14 cellular contexts compared by ENCODE assay signal in genomic region chr12:18747960-18748359, GRCh38. TPM values are rescaled to one million over a fixed set of nuclear protein-coding genes. Genes with fewer than 3 reads are reported as not detected.
DNase-seq lines count a peak whose midpoint lies in the region; ATAC-seq and TF ChIP-seq lines count a peak whose summit lies in the region.
"Had no signal": no experiment of that assay in that cellular context is flagged by ENCODE, and none has a peak within 500 bp of the region (broad histone marks: within the 10 kb centered on the region; RNA-seq: fewer than 3 reads in every experiment).

No MANE protein-coding gene starts in this region.

- H3K9me3 ChIP-seq in heart left ventricle: no peaks in the 10 kb centered on the region
- H3K9me3 ChIP-seq in right atrium auricular region: no peaks in the 10 kb centered on the region
- H3K9me3 ChIP-seq in tibial nerve: no peaks in the 10 kb centered on the region
- H3K9me3 ChIP-seq: A549 had no signal

- TF ChIP-seq POLR2A in heart left ventricle (IDR thresholded peaks at IDR 0.05) (no peak), tibial nerve (IDR thresholded peaks at IDR 0.05) (no peak)

- in situ Hi-C loops in astrocyte of the cerebellum (cut with HindIII; ENCODE audit: low sequenced_read_pairs): no loop called here

- H3K4me3 ChIP-seq in heart left ventricle (no peak overlapping the region), right atrium auricular region (no peak overlapping the region), astrocyte of the cerebellum (ENCODE audit: low read depth, low read length) (no peak overlapping the region), tibial nerve (no peak overlapping the region)
- H3K4me3 ChIP-seq: A549 had no signal

- DNase-seq in heart left ventricle (no peak), right atrium auricular region (ENCODE audit: low spot score) (no peak), astrocyte of the cerebellum (ENCODE audit: low read depth) (peak; percentile 88), iPS-NIHi11 (ENCODE audit: low spot score) (peak; percentile 16), tibial nerve (ENCODE audit: low spot score in 2 of 2) (no peak), HPDE6-E6E7 (ENCODE audit: extremely low spot score) (no peak)
- DNase-seq: activated B cell treated with CpG ODN at 0.5 μM for 24 hours, left colon, NCI-H2081 had no signal

- H3K36me3 ChIP-seq in heart left ventricle (no peaks in the 10 kb centered on the region), right atrium auricular region (no peaks in the 10 kb centered on the region), tibial nerve (no peaks in the 10 kb centered on the region)

- peak overlapping the region in 7 of 12 donors; percentile 0 to 53 (median 19) for H3K27ac ChIP-seq in heart left ventricle
- H3K27ac ChIP-seq in right atrium auricular region: peak overlapping the region in 1 of 2 donors; percentile 89
- no peak overlapping the region for H3K27ac ChIP-seq in tibial nerve
- H3K27ac ChIP-seq: A549 had no signal

- H3K27me3 ChIP-seq in heart left ventricle (no peaks in the 10 kb centered on the region), right atrium auricular region (no peaks in the 10 kb centered on the region), tibial nerve (no peaks in the 10 kb centered on the region)

- TF ChIP-seq CTCF in heart left ventricle (IDR thresholded peaks at IDR 0.05) (no peak), right atrium auricular region (IDR thresholded peaks at IDR 0.05) (no peak), astrocyte of the cerebellum (IDR thresholded peaks at IDR 0.05; ENCODE audit: low read depth, low read length, missing control alignments) (no peak), tibial nerve (IDR thresholded peaks at IDR 0.05) (no peak)

- ATAC-seq in heart left ventricle (peak in 1 of 4 donors; percentile 52), HG03469 (IDR thresholded peaks at IDR 0.05; ENCODE audit: unreplicated experiment) (no peak), GM19351 (IDR thresholded peaks at IDR 0.05; ENCODE audit: unreplicated experiment) (no peak)
- ATAC-seq: A549; activated T-helper 17 cell treated with anti-CD3 and anti-CD28 coated beads, Interleukin-2, amount 50 U/mL, for 72 hours; left colon; sciatic nerve had no signal

- H3K4me1 ChIP-seq in heart left ventricle (peaks cover 3 to 45% (median 19%) of the 10 kb centered on the region in 12 donors), right atrium auricular region (peaks cover 0 to 38% of the 10 kb centered on the region in 2 donors), tibial nerve (no peaks in the 10 kb centered on the region)
- H3K4me1 ChIP-seq: A549 had no signal

- 46 to 60% (median 53%) methylated on average over 1 of the region's 1 CpG for WGBS in heart left ventricle, 4 donors
- 37 to 43% methylated on average over 1 of the region's 1 CpG for WGBS in tibial nerve, 2 donors

- intact Hi-C loops in heart left ventricle (cut with DNase I): no loop called here

- no peak for TF ChIP-seq EP300 in tibial nerve (IDR thresholded peaks at IDR 0.05)

RNA-seq across cellular contexts. Expression of gene CAPZA3, which starts 10.0 kb away (rescaled TPM):
- not detected for total RNA-seq in heart left ventricle
- not detected for polyA plus RNA-seq in heart left ventricle
- total RNA-seq in right atrium auricular region: not detected
- total RNA-seq in tibial nerve: not detected
- total RNA-seq: activated B cell treated with CpG ODN at 0.5 μM for 24 hours; activated T-helper 17 cell treated with anti-CD3 and anti-CD28 coated beads, Interleukin-2, amount 50 U/mL, for 72 hours; left colon; sciatic nerve had no signal
- polyA plus RNA-seq: A549 had no signal

RNA-seq across cellular contexts. Expression of gene PLCZ1, which starts 10.1 kb away (rescaled TPM):
- under 1 TPM in 1 of 9 donors, not detected in 8; 0.61 TPM for total RNA-seq in heart left ventricle
- under 1 TPM in 1 of 2 donors, not detected in 1; 0.42 TPM for polyA plus RNA-seq in heart left ventricle
- not detected for total RNA-seq in right atrium auricular region
- total RNA-seq in tibial nerve: not detected
- total RNA-seq: activated B cell treated with CpG ODN at 0.5 μM for 24 hours; activated T-helper 17 cell treated with anti-CD3 and anti-CD28 coated beads, Interleukin-2, amount 50 U/mL, for 72 hours; left colon; sciatic nerve had no signal
- polyA plus RNA-seq: A549 had no signal

Comparison
In these comparisons a context has a peak if more than half of its experiments do, and no peak if none do; other contexts are left out.
1. DNase-seq: peak in astrocyte of the cerebellum (single experiment) and iPS-NIHi11 (single experiment); none in heart left ventricle (0 of 5), right atrium auricular region (single experiment), tibial nerve (0 of 2) and HPDE6-E6E7 (single experiment).
2. H3K27ac ChIP-seq: peak in heart left ventricle (7 of 12); none in tibial nerve (0 of 4).